Comparison of ENCODE assay signal across 8 cellular contexts in the genomic region with DNA sequence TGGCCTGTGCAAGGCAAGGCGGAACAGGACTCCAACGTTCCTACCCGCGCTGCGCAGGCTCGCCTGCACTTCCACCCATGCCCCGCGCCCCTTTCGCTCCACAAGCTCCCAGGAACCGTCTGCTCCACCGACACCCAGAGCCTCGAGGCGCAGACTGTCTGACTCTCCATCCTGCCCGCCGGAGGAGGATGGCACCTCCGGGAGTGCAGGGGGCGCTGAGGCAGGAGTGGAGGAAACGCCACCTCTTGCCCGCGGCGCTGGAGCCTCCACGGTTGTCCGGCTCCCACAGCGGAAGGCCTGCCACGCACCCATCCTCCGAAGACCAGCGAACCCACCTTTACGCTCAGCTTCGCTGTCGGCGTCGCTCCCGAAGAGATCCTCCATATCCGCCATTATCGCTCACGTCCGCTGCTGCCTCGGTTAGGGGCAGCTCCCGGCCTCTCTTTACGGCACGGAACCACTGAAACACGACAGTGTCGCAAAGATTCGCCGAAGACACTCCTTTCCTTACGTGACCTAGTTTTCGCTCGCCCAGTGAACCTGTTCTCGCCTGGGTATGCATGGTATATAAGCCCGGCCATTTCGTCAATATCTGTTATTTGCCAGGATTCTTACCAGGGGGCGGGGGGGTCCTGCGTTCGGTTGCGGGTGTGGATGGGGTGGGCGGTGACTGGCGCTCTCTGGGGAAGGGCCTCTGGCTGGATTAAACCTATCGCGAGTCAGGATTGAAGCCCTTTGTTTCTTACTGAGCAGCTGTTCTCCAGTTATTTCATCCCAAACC. TPM values are rescaled to one million over a fixed set of nuclear protein-coding genes. Genes with fewer than 3 reads are reported as not detected.
DNase-seq lines count a peak whose midpoint lies in the region; ATAC-seq and TF ChIP-seq lines count a peak whose summit lies in the region.

A gene (minus strand): TSS at position 426 of the 781 bp plus-strand sequence. CDS start 33 bp downstream, at position 393.

- DNase-seq in AML-193 (lab: John Stamatoyannopoulos, UW) (peak; percentile 95 to 96), NCI-H446 (lab: John Stamatoyannopoulos, UW) (peak; percentile 87 to 96), cerebellar cortex (ENCODE audit: low spot score) (peak; percentile 98), kidney epithelial cell (ENCODE audit: low read depth) (peak; percentile 88)
- peak; percentile 85 to 88 for DNase-seq in stimulated activated CD4-positive, alpha-beta T cell treated with anti-CD3 and anti-CD28 coated beads, Interleukin-15, amount 100 ng/mL, for 48 hours (ENCODE audit: low read depth in 2 of 2)

- ATAC-seq in GM19035 (IDR thresholded peaks at IDR 0.05; ENCODE audit: unreplicated experiment): peak; percentile 88
- ATAC-seq in HG03354 (IDR thresholded peaks at IDR 0.05; ENCODE audit: poor library complexity, severe bottlenecking, unreplicated experiment): peak; percentile 89
- peak; percentile 92 for ATAC-seq in activated CD4-positive, CD25-positive, alpha-beta regulatory T cell treated with anti-CD3 and anti-CD28 coated beads, Interleukin-2, amount 50 U/mL, for 24 hours

- H3K27me3 ChIP-seq in kidney epithelial cell (ENCODE audit: control insufficient read depth, insufficient read depth, low read length): no peaks in the 10 kb centered on the region

- no peaks in the 10 kb centered on the region for H3K36me3 ChIP-seq in kidney epithelial cell (ENCODE audit: control insufficient read depth, insufficient read depth, low read length)

- TF ChIP-seq CTCF in kidney epithelial cell (IDR thresholded peaks at IDR 0.05; ENCODE audit: insufficient read depth, low read length, poor library complexity, severe bottlenecking): peak; percentile 55

- peak within 1 kb of the TSS; percentile 97 for H3K4me3 ChIP-seq in kidney epithelial cell (ENCODE audit: low read depth, low read length)

RNA-seq across cellular contexts. Expression of the gene that starts here (rescaled TPM):
- total RNA-seq in kidney epithelial cell: 17.0 and 19.9 TPM in 2 replicates

Comparison
In these comparisons a context has a peak if more than half of its experiments do, and no peak if none do; other contexts are left out.
1. Peak in every context shown above with its lines: DNase-seq, ATAC-seq and H3K4me3 ChIP-seq.